Comparison of ENCODE assay signal across 24 cellular contexts in the genomic region with DNA sequence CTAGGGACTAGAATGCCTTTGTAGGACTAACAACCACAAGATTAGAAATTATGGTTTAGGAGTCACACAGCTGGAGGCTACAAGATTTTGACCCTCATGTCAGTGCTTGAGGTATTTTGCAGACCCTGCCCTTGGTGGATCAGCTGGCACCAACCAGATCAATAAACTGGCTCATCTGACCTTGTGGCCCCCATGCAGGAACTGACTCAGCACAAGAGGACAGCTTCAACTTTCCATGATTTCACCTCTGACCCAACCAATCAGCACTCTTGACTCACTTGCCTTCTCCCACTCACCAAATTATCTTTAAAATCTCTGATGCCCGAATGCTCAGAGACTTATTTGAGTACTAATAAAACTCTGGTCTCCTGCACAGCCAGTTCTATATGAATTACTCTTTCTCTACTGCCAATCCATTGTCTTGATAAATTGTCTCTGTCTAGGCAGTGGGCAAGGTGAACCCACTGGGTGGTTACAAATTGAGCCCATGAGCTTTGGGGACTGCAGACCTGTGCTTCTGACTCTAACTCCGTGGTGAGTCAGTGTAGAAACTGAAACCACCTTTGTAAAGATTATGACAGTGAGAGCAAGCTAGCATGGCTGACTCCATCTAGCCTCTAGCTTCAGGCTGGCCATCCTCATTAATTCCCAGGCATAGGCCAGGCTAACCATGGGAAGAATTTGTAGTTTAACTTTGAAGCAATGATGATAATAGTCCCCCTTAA. TPM values are rescaled to one million over a fixed set of nuclear protein-coding genes. Genes with fewer than 3 reads are reported as not detected.
A peak's percentile ranks its signal among the peaks of the same experiment; 100 is the strongest.
DNase-seq lines count a peak whose midpoint lies in the region; ATAC-seq, FAIRE-seq and TF ChIP-seq lines count a peak whose summit lies in the region.
"Had no signal": no experiment of that assay in that cellular context is flagged by ENCODE, and none has a peak within 500 bp of the region (broad histone marks: within the 10 kb centered on the region; RNA-seq: fewer than 3 reads in every experiment).

No MANE protein-coding gene starts in this region.

- H3K4me1 Mint-ChIP-seq in activated naive CD4-positive, alpha-beta T cell treated with anti-CD3 and anti-CD28 coated beads, Interleukin-2, amount 50 U/mL, for 24 hours = peaks cover 14% of the 10 kb centered on the region
- H3K4me1 Mint-ChIP-seq in activated T-helper 2 cell treated with anti-CD3 and anti-CD28 coated beads, Interferon-gamma antibody, Interleukin-2, Interleukin-4, amounts not matched to agents 10 μg/mL and 5 μg/mL and 100 μg/mL, durations not matched to agents 14 hours and 24 hours and 36 hours (ENCODE audit: low read depth) = peaks cover 36% of the 10 kb centered on the region
- peaks cover 0 to 2% of the 10 kb centered on the region in 2 donors for H3K4me1 Mint-ChIP-seq in stimulated activated naive B cell treated with anti-CD40 and anti-IgM and Interleukin-4, amounts not matched to agents 10 μg/mL and 1 μg/mL and 100 μg/mL, for 72 hours
- peaks cover 11% of the 10 kb centered on the region for H3K4me1 Mint-ChIP-seq in HFFc6 (ENCODE audit: low read depth)
- H3K4me1 Mint-ChIP-seq: brain had no signal

- intact Hi-C loops in activated T-helper 2 cell treated with anti-CD3 and anti-CD28 coated beads, Interferon-gamma antibody, Interleukin-2, Interleukin-4, amounts not matched to agents 10 μg/mL and 5 μg/mL and 100 μg/mL, durations not matched to agents 14 hours and 24 hours and 36 hours (cut with micrococcal nuclease) = loop anchor here (1.0 to 5.0 kb wide), 3 partner anchors 9 to 771 kb away; no protein-coding TSS in a partner anchor

- no peaks in the 10 kb centered on the region for H3K9me3 Mint-ChIP-seq in activated naive CD4-positive, alpha-beta T cell treated with anti-CD3 and anti-CD28 coated beads, Interleukin-2, amount 50 U/mL, for 24 hours
- H3K9me3 Mint-ChIP-seq in activated T-helper 2 cell treated with anti-CD3 and anti-CD28 coated beads, Interferon-gamma antibody, Interleukin-2, Interleukin-4, amounts not matched to agents 10 μg/mL and 5 μg/mL and 100 μg/mL, durations not matched to agents 14 hours and 24 hours and 36 hours = peaks cover 13% of the 10 kb centered on the region
- peaks cover 0 to 6% of the 10 kb centered on the region in 2 donors for H3K9me3 Mint-ChIP-seq in stimulated activated naive B cell treated with anti-CD40 and anti-IgM and Interleukin-4, amounts not matched to agents 10 μg/mL and 1 μg/mL and 100 μg/mL, for 72 hours
- peaks cover 14% of the 10 kb centered on the region for H3K9me3 Mint-ChIP-seq in HFFc6
- H3K9me3 Mint-ChIP-seq: activated naive CD4-positive, alpha-beta T cell treated with anti-CD3 and anti-CD28 coated beads, Interleukin-2, amount 10 ng/mL, durations not matched to agents 7 days and 5 days; dendritic cell treated with granulocyte-macrophage colony-stimulating factor and Interleukin-4, amounts not matched to agents 40 ng/mL and 50 ng/mL, for 4 days had no signal

- H3K27me3 Mint-ChIP-seq in activated naive CD4-positive, alpha-beta T cell treated with anti-CD3 and anti-CD28 coated beads, Interleukin-2, amount 50 U/mL, for 24 hours = peaks cover 12% of the 10 kb centered on the region
- peaks cover 2% of the 10 kb centered on the region for H3K27me3 Mint-ChIP-seq in activated T-helper 2 cell treated with anti-CD3 and anti-CD28 coated beads, Interferon-gamma antibody, Interleukin-2, Interleukin-4, amounts not matched to agents 10 μg/mL and 5 μg/mL and 100 μg/mL, durations not matched to agents 14 hours and 24 hours and 36 hours (ENCODE audit: low read depth)
- H3K27me3 Mint-ChIP-seq in stimulated activated naive B cell treated with anti-CD40 and anti-IgM and Interleukin-4, amounts not matched to agents 10 μg/mL and 1 μg/mL and 100 μg/mL, for 72 hours = peaks cover 35 to 39% of the 10 kb centered on the region in 2 donors
- peaks cover 21% of the 10 kb centered on the region for H3K27me3 Mint-ChIP-seq in HFFc6 (ENCODE audit: insufficient read depth)

- H3K4me3 Mint-ChIP-seq in activated naive CD4-positive, alpha-beta T cell treated with anti-CD3 and anti-CD28 coated beads, Interleukin-2, amount 50 U/mL, for 24 hours = no peak overlapping the region
- H3K4me3 Mint-ChIP-seq in activated T-helper 2 cell treated with anti-CD3 and anti-CD28 coated beads, Interferon-gamma antibody, Interleukin-2, Interleukin-4, amounts not matched to agents 10 μg/mL and 5 μg/mL and 100 μg/mL, durations not matched to agents 14 hours and 24 hours and 36 hours (ENCODE audit: low read depth) = peak overlapping the region; percentile 54
- no peak overlapping the region for H3K4me3 Mint-ChIP-seq in stimulated activated naive B cell treated with anti-CD40 and anti-IgM and Interleukin-4, amounts not matched to agents 10 μg/mL and 1 μg/mL and 100 μg/mL, for 72 hours
- no peak overlapping the region for H3K4me3 Mint-ChIP-seq in HFFc6
- H3K4me3 Mint-ChIP-seq: activated naive CD4-positive, alpha-beta T cell treated with anti-CD3 and anti-CD28 coated beads, Interleukin-2, amount 10 ng/mL, durations not matched to agents 7 days and 5 days; brain; CD4-positive, alpha-beta memory T cell; dendritic cell treated with granulocyte-macrophage colony-stimulating factor and Interleukin-4, amounts not matched to agents 40 ng/mL and 50 ng/mL, for 4 days had no signal

- no peak for DNase-seq in activated naive CD4-positive, alpha-beta T cell treated with anti-CD3 and anti-CD28 coated beads, Interleukin-2, amount 50 U/mL, for 16 hours
- no peak for DNase-seq in HTR-8/SVneo (ENCODE audit: insufficient read length, low spot score)
- DNase-seq in activated T-helper 2 cell treated with anti-CD3 and anti-CD28 coated beads, Interferon-gamma antibody, Interleukin-2, Interleukin-4, amounts not matched to agents 10 μg/mL and 5 μg/mL and 100 μg/mL, durations not matched to agents 14 hours and 24 hours and 36 hours (ENCODE audit: low spot score) = peak; percentile 17
- DNase-seq in stimulated activated naive B cell treated with anti-CD40 and anti-IgM and Interleukin-4, amounts not matched to agents 10 μg/mL and 1 μg/mL and 100 μg/mL, for 72 hours = no peak
- no peak for DNase-seq in HFFc6
- DNase-seq: activated CD8-positive, alpha-beta memory T cell treated with anti-CD3 and anti-CD28 coated beads for 24 hours; activated naive CD4-positive, alpha-beta T cell treated with anti-CD3 and anti-CD28 coated beads, Interleukin-2, amount 10 ng/mL, durations not matched to agents 7 days and 5 days; CD4-positive, alpha-beta memory T cell; DMS53; hippocampal formation; NCI-H1417 treated with DMSO at 0.1 percent for 48 hours; NCI-H524; small intestine; stimulated activated naive CD4-positive, alpha-beta T cell had no signal

- TF ChIP-seq CTCF in HFFc6 (IDR thresholded peaks at IDR 0.05) = no peak

- ATAC-seq in stimulated activated naive B cell treated with anti-CD40 and anti-IgM and Interleukin-4, amounts not matched to agents 10 μg/mL and 1 μg/mL and 100 μg/mL, for 72 hours (replicated peaks) = peak; percentile 52 to 78
- ATAC-seq in HG03175 (IDR thresholded peaks at IDR 0.05; ENCODE audit: unreplicated experiment) (no peak), GM19455 (IDR thresholded peaks at IDR 0.05; ENCODE audit: unreplicated experiment) (no peak)
- ATAC-seq: Right ventricle myocardium inferior had no signal

- H3K27ac Mint-ChIP-seq in activated naive CD4-positive, alpha-beta T cell treated with anti-CD3 and anti-CD28 coated beads, Interleukin-2, amount 50 U/mL, for 24 hours = peak overlapping the region; percentile 53
- H3K27ac Mint-ChIP-seq in activated T-helper 2 cell treated with anti-CD3 and anti-CD28 coated beads, Interferon-gamma antibody, Interleukin-2, Interleukin-4, amounts not matched to agents 10 μg/mL and 5 μg/mL and 100 μg/mL, durations not matched to agents 14 hours and 24 hours and 36 hours = peak overlapping the region; percentile 97
- H3K27ac Mint-ChIP-seq in stimulated activated naive B cell treated with anti-CD40 and anti-IgM and Interleukin-4, amounts not matched to agents 10 μg/mL and 1 μg/mL and 100 μg/mL, for 72 hours = no peak overlapping the region
- no peak overlapping the region for H3K27ac Mint-ChIP-seq in HFFc6
- H3K27ac Mint-ChIP-seq: activated naive CD4-positive, alpha-beta T cell treated with anti-CD3 and anti-CD28 coated beads, Interleukin-2, amount 10 ng/mL, durations not matched to agents 7 days and 5 days; brain; dendritic cell treated with granulocyte-macrophage colony-stimulating factor and Interleukin-4, amounts not matched to agents 40 ng/mL and 50 ng/mL, for 4 days had no signal

- no peaks in the 10 kb centered on the region for H3K36me3 Mint-ChIP-seq in activated naive CD4-positive, alpha-beta T cell treated with anti-CD3 and anti-CD28 coated beads, Interleukin-2, amount 50 U/mL, for 24 hours
- H3K36me3 Mint-ChIP-seq in activated T-helper 2 cell treated with anti-CD3 and anti-CD28 coated beads, Interferon-gamma antibody, Interleukin-2, Interleukin-4, amounts not matched to agents 10 μg/mL and 5 μg/mL and 100 μg/mL, durations not matched to agents 14 hours and 24 hours and 36 hours (ENCODE audit: low read depth) = peaks cover 7% of the 10 kb centered on the region
- H3K36me3 Mint-ChIP-seq in stimulated activated naive B cell treated with anti-CD40 and anti-IgM and Interleukin-4, amounts not matched to agents 10 μg/mL and 1 μg/mL and 100 μg/mL, for 72 hours = no peaks in the 10 kb centered on the region
- peaks cover 9% of the 10 kb centered on the region; the same call in 1 of the 2 replicates for H3K36me3 Mint-ChIP-seq in HFFc6 (ENCODE audit: low read depth)
- H3K36me3 Mint-ChIP-seq: activated naive CD4-positive, alpha-beta T cell treated with anti-CD3 and anti-CD28 coated beads, Interleukin-2, amount 10 ng/mL, durations not matched to agents 7 days and 5 days; brain; CD4-positive, alpha-beta memory T cell had no signal

- FAIRE-seq in HTR-8/SVneo (lab: Jason Lieb, UNC) = peak; percentile 36
- FAIRE-seq: islet of Langerhans, small intestine had no signal

RNA-seq across cellular contexts. Expression of a gene that starts 33.8 kb away (rescaled TPM):
- not detected in 2 replicates for total RNA-seq in activated T-helper 2 cell treated with anti-CD3 and anti-CD28 coated beads, Interferon-gamma antibody, Interleukin-2, Interleukin-4, amounts not matched to agents 10 μg/mL and 5 μg/mL and 100 μg/mL, durations not matched to agents 14 hours and 24 hours and 36 hours
- not detected for total RNA-seq in HFFc6 (2021; fragmentation: NEBNext Ultra II Directional; extraction: Animal tissue kit (Norgen Biotek cat#: 25700))
- total RNA-seq: CD4-positive, alpha-beta memory T cell; fibroblast of villous mesenchyme; pulmonary artery endothelial cell; Right ventricle myocardium inferior; tibial nerve had no signal

Comparison
In these comparisons a context has a peak if more than half of its experiments do, and no peak if none do; other contexts are left out.
1. H3K27ac Mint-ChIP-seq: peak in activated naive CD4-positive, alpha-beta T cell treated with anti-CD3 and anti-CD28 coated beads, Interleukin-2, amount 50 U/mL, for 24 hours (single experiment) and activated T-helper 2 cell treated with anti-CD3 and anti-CD28 coated beads, Interferon-gamma antibody, Interleukin-2, Interleukin-4, amounts not matched to agents 10 μg/mL and 5 μg/mL and 100 μg/mL, durations not matched to agents 14 hours and 24 hours and 36 hours (single experiment); none in stimulated activated naive B cell treated with anti-CD40 and anti-IgM and Interleukin-4, amounts not matched to agents 10 μg/mL and 1 μg/mL and 100 μg/mL, for 72 hours (single experiment) and HFFc6 (single experiment).
2. ATAC-seq: peak in stimulated activated naive B cell treated with anti-CD40 and anti-IgM and Interleukin-4, amounts not matched to agents 10 μg/mL and 1 μg/mL and 100 μg/mL, for 72 hours (2 of 2); none in HG03175 (single experiment) and GM19455 (single experiment).